19 cellular contexts compared by ENCODE assay signal in genomic region chr20:33871362-33871761, GRCh38.
DNase-seq lines count a peak whose midpoint lies in the region; ATAC-seq and TF ChIP-seq lines count a peak whose summit lies in the region.
"Had no signal": no experiment of that assay in that cellular context is flagged by ENCODE, and none has a peak within 500 bp of the region (broad histone marks: within the 10 kb centered on the region; RNA-seq: fewer than 3 reads in every experiment).

No MANE protein-coding gene starts in this region.

- TF ChIP-seq CTCF in breast epithelium (IDR thresholded peaks at IDR 0.05) (no peak), lower lobe of right lung (IDR thresholded peaks at IDR 0.05) (no peak)

- H3K27me3 ChIP-seq in breast epithelium (no peaks in the 10 kb centered on the region), lower lobe of right lung (ENCODE audit: low read depth) (no peaks in the 10 kb centered on the region), stomach smooth muscle (ENCODE audit: control insufficient read depth in 1 of 2, insufficient read depth in 2 of 2, low read length in 2 of 2) (no peaks in the 10 kb centered on the region)
- H3K27me3 ChIP-seq: adrenal gland had no signal

- H3K9ac ChIP-seq in stomach smooth muscle (ENCODE audit: low read length in 2 of 2) = peak overlapping the region in 1 of 2 donors; percentile 51

- H3K27ac ChIP-seq in breast epithelium (no peak overlapping the region), lower lobe of right lung (no peak overlapping the region), stomach smooth muscle (ENCODE audit: low read length) (no peak overlapping the region), substantia nigra (ENCODE audit: low read depth, low read length, poor library complexity, severe bottlenecking) (no peak overlapping the region)
- H3K27ac ChIP-seq: adrenal gland had no signal

- H3K36me3 ChIP-seq in breast epithelium (no peaks in the 10 kb centered on the region), lower lobe of right lung (no peaks in the 10 kb centered on the region), stomach smooth muscle (ENCODE audit: control insufficient read depth in 2 of 2, insufficient read depth in 2 of 2, low read length in 2 of 2) (no peaks in the 10 kb centered on the region)
- H3K36me3 ChIP-seq: adrenal gland had no signal

- ATAC-seq in lower lobe of right lung (peak in 1 of 2 donors; percentile 11), HG02938 (IDR thresholded peaks at IDR 0.05; ENCODE audit: unreplicated experiment) (no peak), HG02610 (IDR thresholded peaks at IDR 0.05; ENCODE audit: unreplicated experiment) (no peak)
- ATAC-seq: natural killer cell, T-helper 17 cell had no signal

- H3K4me1 ChIP-seq in breast epithelium (no peaks in the 10 kb centered on the region), lower lobe of right lung (peaks cover 10% of the 10 kb centered on the region), stomach smooth muscle (ENCODE audit: control insufficient read depth, insufficient read depth, low read length) (peaks cover 9% of the 10 kb centered on the region)
- H3K4me1 ChIP-seq: adrenal gland had no signal

- DNase-seq in EH (ENCODE audit: low read depth) = peak; percentile 47
- DNase-seq in breast epithelium (ENCODE audit: low spot score in 2 of 2) = no peak
- no peak for DNase-seq in lower lobe of right lung
- DNase-seq in substantia nigra (lab: John Stamatoyannopoulos, UW) = no peak
- DNase-seq in iPS-NIHi7 (ENCODE audit: extremely low spot score) = no peak
- DNase-seq: activated CD4-positive, CD25-positive, alpha-beta regulatory T cell; Calu3; cerebellar nuclear complex; MV-4-11; natural killer cell; NCI-H2081; NCI-H510A treated with DMSO at 0.1 percent for 48 hours; SIG-M5; T-helper 17 cell had no signal

- no peak for TF ChIP-seq POLR2A in breast epithelium (IDR thresholded peaks at IDR 0.05)

- peak overlapping the region; percentile 6 to 33 (median 9) for H3K4me3 ChIP-seq in breast epithelium
- H3K4me3 ChIP-seq in lower lobe of right lung = peak overlapping the region; percentile 35
- H3K4me3 ChIP-seq in stomach smooth muscle (ENCODE audit: low read length in 2 of 2) = peak overlapping the region; percentile 31 to 68
- H3K4me3 ChIP-seq: lung had no signal

- H3K9me3 ChIP-seq in breast epithelium (no peaks in the 10 kb centered on the region), lower lobe of right lung (no peaks in the 10 kb centered on the region), stomach smooth muscle (ENCODE audit: control insufficient read depth in 2 of 2, low read length in 2 of 2) (no peaks in the 10 kb centered on the region)
- H3K9me3 ChIP-seq: adrenal gland had no signal

- intact Hi-C loops in breast epithelium (cut with DNase I; ENCODE audit: low total_unique reads) = no loop called here
- intact Hi-C loops in lower lobe of right lung (cut with DNase I) = no loop called here
